30 cellular contexts compared by ENCODE assay signal in the genomic region with DNA sequence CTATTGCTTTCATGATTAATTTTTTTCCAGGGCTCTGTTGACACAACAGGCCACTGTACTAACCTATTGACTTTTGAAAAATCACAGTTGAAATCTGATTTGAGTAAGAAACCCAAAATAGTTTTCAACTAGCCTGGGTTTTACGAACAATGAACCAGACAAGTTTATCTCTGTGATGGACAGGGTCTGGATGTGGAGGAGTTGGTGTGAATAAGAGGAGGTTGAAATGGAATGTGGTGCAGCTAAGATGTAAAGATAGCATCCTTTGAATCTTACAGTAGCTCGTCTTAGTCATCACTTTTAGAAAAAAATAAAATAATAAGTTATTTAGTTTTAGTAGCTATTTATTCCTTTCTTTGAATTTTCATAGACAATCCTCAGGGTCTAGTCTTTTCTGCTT. TPM values are rescaled to one million over a fixed set of nuclear protein-coding genes. Genes with fewer than 3 reads are reported as not detected.
DNase-seq lines count a peak whose midpoint lies in the region; ATAC-seq, FAIRE-seq and TF ChIP-seq lines count a peak whose summit lies in the region.
"Had no signal": no experiment of that assay in that cellular context is flagged by ENCODE, and none has a peak within 500 bp of the region (broad histone marks: within the 10 kb centered on the region; RNA-seq: fewer than 3 reads in every experiment).

No MANE protein-coding gene starts in this region.

- H2AFZ ChIP-seq in SK-N-SH (ENCODE audit: low read depth), result no peak overlapping the region
- H2AFZ ChIP-seq: GM23338 had no signal

- no peaks in the 10 kb centered on the region for H3K9me3 Mint-ChIP-seq in activated naive CD8-positive, alpha-beta T cell treated with anti-CD3 and anti-CD28 coated beads, Interleukin-2, amount 50 U/mL, for 24 hours
- H3K9me3 Mint-ChIP-seq: GM23338, H9 had no signal

- peaks cover 4% of the 10 kb centered on the region for H3K4me1 Mint-ChIP-seq in activated naive CD8-positive, alpha-beta T cell treated with anti-CD3 and anti-CD28 coated beads, Interleukin-2, amount 50 U/mL, for 24 hours

- peaks cover 0 to 16% of the 10 kb centered on the region in 2 experiments; a peak in 2 of 4 replicates for H3K4me1 ChIP-seq in SK-N-SH (ENCODE audit: control insufficient read depth in 1 of 2, insufficient read depth in 2 of 2, low read depth in 1 of 2, low read length in 1 of 2)

- no peak for FAIRE-seq in RCC 7860 (lab: Jason Lieb, UNC)
- FAIRE-seq: GM18507, HTR-8/SVneo, K562 had no signal

- no peaks in the 10 kb centered on the region for H3K9me2 ChIP-seq in SK-N-SH

- no peak overlapping the region for H3K27ac ChIP-seq in SK-N-SH (ENCODE audit: low read depth in 2 of 2, low read length in 1 of 2)
- H3K27ac ChIP-seq: 22Rv1, SJSA1 had no signal

- no peaks in the 10 kb centered on the region for H3K9me3 ChIP-seq in SK-N-SH
- H3K9me3 ChIP-seq: BE2C, SJSA1 had no signal

- H3K27me3 ChIP-seq in SK-N-SH (ENCODE audit: insufficient read depth), result no peaks in the 10 kb centered on the region
- H3K27me3 ChIP-seq: BE2C had no signal

- H3K27me3 Mint-ChIP-seq in activated naive CD8-positive, alpha-beta T cell treated with anti-CD3 and anti-CD28 coated beads, Interleukin-2, amount 50 U/mL, for 24 hours, result peaks cover 20% of the 10 kb centered on the region

- H3K4me3 Mint-ChIP-seq in activated naive CD8-positive, alpha-beta T cell treated with anti-CD3 and anti-CD28 coated beads, Interleukin-2, amount 50 U/mL, for 24 hours, result no peak overlapping the region
- H3K4me3 Mint-ChIP-seq: GM23338, H9 had no signal

- H3F3A ChIP-seq in SK-N-SH (replicated peaks; ENCODE audit: insufficient read depth), result no peaks in the 10 kb centered on the region

- no peaks in the 10 kb centered on the region for H3K79me2 ChIP-seq in SK-N-SH (ENCODE audit: insufficient read depth)

- 37% methylated on average over 2 of the region's 2 CpGs for WGBS in SK-N-SH (ENCODE audit: low lambda C conversion rate)

- H3K4me2 ChIP-seq in SK-N-SH, result no peak overlapping the region
- H3K4me2 ChIP-seq: GM23338 had no signal

- TF ChIP-seq CTCF in SK-N-SH (IDR thresholded peaks at IDR 0.05), result no peak

- no peak overlapping the region for H3K27ac Mint-ChIP-seq in activated naive CD8-positive, alpha-beta T cell treated with anti-CD3 and anti-CD28 coated beads, Interleukin-2, amount 50 U/mL, for 24 hours
- H3K27ac Mint-ChIP-seq: GM23338, H9 had no signal

- H3K9ac ChIP-seq in SK-N-SH, result no peak overlapping the region

- POLR2A ChIA-PET in SK-N-SH (lab: Yijun Ruan, JAX), result no interaction called here

- H3K4me3 ChIP-seq in SK-N-SH (ENCODE audit: low read depth in 2 of 2, low read length in 1 of 2), result no peak overlapping the region
- H3K4me3 ChIP-seq: GM23338, K562, SJSA1 had no signal

- H4K20me1 ChIP-seq in SK-N-SH (ENCODE audit: insufficient read depth), result no peaks in the 10 kb centered on the region

- CTCF ChIA-PET in SK-N-SH (lab: Yijun Ruan, JAX), result interaction anchor here (1.0 to 6.4 kb wide), 4 partner anchors 12 to 982 kb away, joined by 3 to 37 read pairs (median 3); no protein-coding TSS in a partner anchor

- DNase-seq in SK-N-SH, result no peak
- DNase-seq in astrocyte of the hippocampus (ENCODE audit: low read depth, low spot score), result peak; percentile 13
- peak; percentile 72 for DNase-seq in kidney glomerular epithelial cell (lab: John Stamatoyannopoulos, UW)
- DNase-seq in RCC 7860 (ENCODE audit: low spot score), result no peak
- no peak for DNase-seq in activated naive CD8-positive, alpha-beta T cell treated with anti-CD3 and anti-CD28 coated beads, Interleukin-2, amount 50 U/mL, for 24 hours
- no peak for DNase-seq in left lobe of liver (ENCODE audit: low spot score)
- DNase-seq: ACHN, BE2C, DMS53, H9, NCI-H1105 treated with DMSO at 0.1 percent for 48 hours, NCI-H146, NCI-H1930, NCI-H2107, NCI-H446, NCI-H524 treated with DMSO at 0.1 percent for 48 hours, NCI-H774, Right ventricle myocardium superior, RPMI8226 had no signal

- TF ChIP-seq RAD21 in SK-N-SH (IDR thresholded peaks at IDR 0.05; ENCODE audit: low read length), result no peak

- ATAC-seq in SK-N-SH treated with all-trans-retinoic acid at 6 μM for 48 hours, result no peak
- no peak for ATAC-seq in GM21381 (IDR thresholded peaks at IDR 0.05; ENCODE audit: unreplicated experiment)
- ATAC-seq in activated naive CD8-positive, alpha-beta T cell treated with anti-CD3 and anti-CD28 coated beads, Interleukin-2, amount 50 U/mL, for 24 hours, result no peak
- ATAC-seq in left lobe of liver, result no peak
- ATAC-seq: GM23338, K562, PC-3 had no signal

- TF ChIP-seq EP300 in SK-N-SH (IDR thresholded peaks at IDR 0.05; ENCODE audit: borderline replicate concordance in 1 of 2, low read depth in 1 of 2, low read length in 1 of 2), result no peak

- H3K36me3 Mint-ChIP-seq in activated naive CD8-positive, alpha-beta T cell treated with anti-CD3 and anti-CD28 coated beads, Interleukin-2, amount 50 U/mL, for 24 hours (ENCODE audit: low read depth), result peaks cover 1% of the 10 kb centered on the region

- no peaks in the 10 kb centered on the region for H3K36me3 ChIP-seq in SK-N-SH (replicated peaks in 1 of 2; ENCODE audit: control insufficient read depth in 1 of 2, insufficient read depth in 2 of 2, low read length in 1 of 2)
- H3K36me3 ChIP-seq: BE2C, SJSA1 had no signal

TF ChIP-seq in SK-N-SH treated with all-trans-retinoic acid at 6 μM for 48 hours, 23 proteins besides CTCF, POLR2A, EP300 and RAD21:
- TF ChIP-seq RARB (CRISPR knock-in tag; IDR thresholded peaks at IDR 0.05), result no peak
- 0 out of 2 replicates have a peak, but pooled peaks have one; percentile 29 for TF ChIP-seq ISL1 (CRISPR knock-in tag; IDR thresholded peaks at IDR 0.05)
TF ChIP-seq in SK-N-SH treated with all-trans-retinoic acid at 6 μM for 48 hours: peak in this region for 1.

TF ChIP-seq in SK-N-SH, 30 proteins besides CTCF, POLR2A, EP300 and RAD21:
- TF ChIP-seq FOSL2 (IDR thresholded peaks at IDR 0.05; ENCODE audit: borderline replicate concordance, low read depth) (no peak), MEF2A (IDR thresholded peaks at IDR 0.05; ENCODE audit: borderline replicate concordance, low read depth) (no peak), NFIC (IDR thresholded peaks at IDR 0.05; ENCODE audit: borderline replicate concordance) (no peak), GABPA (IDR thresholded peaks at IDR 0.05; ENCODE audit: low read depth) (no peak), EZH2phosphoT487 (IDR thresholded peaks at IDR 0.05; ENCODE audit: borderline replicate concordance, low read depth) (no peak), GATA2 (CRISPR knock-in tag; IDR thresholded peaks at IDR 0.05) (no peak), RXRA (IDR thresholded peaks at IDR 0.05; ENCODE audit: borderline replicate concordance, low read depth) (no peak), RCOR1 (IDR thresholded peaks at IDR 0.05; ENCODE audit: low read length) (no peak), TCF12 (IDR thresholded peaks at IDR 0.05) (no peak), POLR2AphosphoS5 (IDR thresholded peaks at IDR 0.05; ENCODE audit: low read depth, low read length) (no peak), FOXM1 (IDR thresholded peaks at IDR 0.05; ENCODE audit: low read depth) (no peak), CHD2 (IDR thresholded peaks at IDR 0.05; ENCODE audit: low read length, partially characterized antibody) (no peak), SMC3 (IDR thresholded peaks at IDR 0.05; ENCODE audit: low read depth, low read length) (no peak), TEAD4 (IDR thresholded peaks at IDR 0.05; ENCODE audit: borderline replicate concordance, insufficient read depth) (no peak)
- TF ChIP-seq, protein P1, sequence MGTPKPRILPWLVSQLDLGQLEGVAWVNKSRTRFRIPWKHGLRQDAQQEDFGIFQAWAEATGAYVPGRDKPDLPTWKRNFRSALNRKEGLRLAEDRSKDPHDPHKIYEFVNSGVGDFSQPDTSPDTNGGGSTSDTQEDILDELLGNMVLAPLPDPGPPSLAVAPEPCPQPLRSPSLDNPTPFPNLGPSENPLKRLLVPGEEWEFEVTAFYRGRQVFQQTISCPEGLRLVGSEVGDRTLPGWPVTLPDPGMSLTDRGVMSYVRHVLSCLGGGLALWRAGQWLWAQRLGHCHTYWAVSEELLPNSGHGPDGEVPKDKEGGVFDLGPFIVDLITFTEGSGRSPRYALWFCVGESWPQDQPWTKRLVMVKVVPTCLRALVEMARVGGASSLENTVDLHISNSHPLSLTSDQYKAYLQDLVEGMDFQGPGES (IDR thresholded peaks at IDR 0.05; ENCODE audit: low read depth, low read length), result no peak
- TF ChIP-seq, protein P2, sequence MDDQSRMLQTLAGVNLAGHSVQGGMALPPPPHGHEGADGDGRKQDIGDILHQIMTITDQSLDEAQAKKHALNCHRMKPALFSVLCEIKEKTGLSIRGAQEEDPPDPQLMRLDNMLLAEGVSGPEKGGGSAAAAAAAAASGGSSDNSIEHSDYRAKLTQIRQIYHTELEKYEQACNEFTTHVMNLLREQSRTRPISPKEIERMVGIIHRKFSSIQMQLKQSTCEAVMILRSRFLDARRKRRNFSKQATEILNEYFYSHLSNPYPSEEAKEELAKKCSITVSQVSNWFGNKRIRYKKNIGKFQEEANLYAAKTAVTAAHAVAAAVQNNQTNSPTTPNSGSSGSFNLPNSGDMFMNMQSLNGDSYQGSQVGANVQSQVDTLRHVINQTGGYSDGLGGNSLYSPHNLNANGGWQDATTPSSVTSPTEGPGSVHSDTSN (IDR thresholded peaks at IDR 0.05), result no peak
- TF ChIP-seq, protein P3, sequence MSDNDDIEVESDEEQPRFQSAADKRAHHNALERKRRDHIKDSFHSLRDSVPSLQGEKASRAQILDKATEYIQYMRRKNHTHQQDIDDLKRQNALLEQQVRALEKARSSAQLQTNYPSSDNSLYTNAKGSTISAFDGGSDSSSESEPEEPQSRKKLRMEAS (IDR thresholded peaks at IDR 0.05; ENCODE audit: low read depth), result no peak

RNA-seq across cellular contexts. Expression of a gene that starts 8.3 kb away (rescaled TPM):
- not detected in 2 replicates for polyA plus RNA-seq in SK-N-SH (2012; rRNA removed)
- not detected in 2 replicates for polyA plus RNA-seq in SK-N-SH (2012; cell fraction: cytosol; rRNA removed)
- polyA plus RNA-seq in SK-N-SH (2012; cell fraction: nucleus; rRNA removed), result not detected in 2 replicates
- total RNA-seq in left lobe of liver, result not detected
- total RNA-seq: G401, H9, K562, MCF 10A, PC-3, Right ventricle myocardium superior, SJSA1 had no signal

Comparison
In these comparisons a context has a peak if more than half of its experiments do, and no peak if none do; other contexts are left out.
1. DNase-seq: peak in astrocyte of the hippocampus (single experiment) and kidney glomerular epithelial cell (single experiment); none in SK-N-SH (single experiment), RCC 7860 (single experiment), activated naive CD8-positive, alpha-beta T cell treated with anti-CD3 and anti-CD28 coated beads, Interleukin-2, amount 50 U/mL, for 24 hours (single experiment) and left lobe of liver (single experiment).